Comparison of ENCODE assay signal across 8 cellular contexts in genomic region chr1:16913866-16914662, GRCh38. TPM values are rescaled to one million over a fixed set of nuclear protein-coding genes. Genes with fewer than 3 reads are reported as not detected.
DNase-seq lines count a peak whose midpoint lies in the region; ATAC-seq and TF ChIP-seq lines count a peak whose summit lies in the region.

No MANE protein-coding gene starts in this region.

- peaks cover 29% of the 10 kb centered on the region for H3K4me1 Mint-ChIP-seq in activated B cell treated with CpG ODN at 0.5 μM for 24 hours

- DNase-seq in ACHN, result peak; percentile 95
- DNase-seq in NCI-H226, result peak; percentile 86
- DNase-seq in activated B cell treated with CpG ODN at 0.5 μM for 24 hours, result peak; percentile 89
- peak in 60 of 61 donors; percentile 31 to 100 (median 95) for DNase-seq in caudate nucleus (lab: John Stamatoyannopoulos, UW)
- peak; percentile 94 for DNase-seq in iris pigment epithelial cell (ENCODE audit: low read depth)
- peak; percentile 92 to 95 for DNase-seq in stimulated activated CD4-positive, alpha-beta T cell treated with anti-CD3 and anti-CD28 coated beads, Interleukin-12 subunit alpha, Interleukin-12 subunit beta, amount 100 ng/mL, for 24 hours (ENCODE audit: low read depth in 2 of 2)

- peak overlapping the region; percentile 73 for H3K27ac Mint-ChIP-seq in activated B cell treated with CpG ODN at 0.5 μM for 24 hours

- H3K36me3 Mint-ChIP-seq in activated B cell treated with CpG ODN at 0.5 μM for 24 hours (ENCODE audit: low read depth), result no peaks in the 10 kb centered on the region

- intact Hi-C loops in activated B cell treated with CpG ODN at 0.5 μM for 24 hours (cut with micrococcal nuclease), result loop anchor here (1.0 to 2.0 kb wide), 3 partner anchors 9 to 139 kb away; no protein-coding TSS in a partner anchor

- in situ Hi-C loops in ACHN (cut with HindIII; ENCODE audit: low pct_ligation_motif_present, low pct_unique_long_range_greater_than_20kb, low sequenced_read_pairs), result no loop called here

- ATAC-seq in GM18907 (IDR thresholded peaks at IDR 0.05; ENCODE audit: unreplicated experiment) (peak; percentile 77), HG03159 (IDR thresholded peaks at IDR 0.05; ENCODE audit: unreplicated experiment) (peak; percentile 71), activated B cell treated with CpG ODN at 0.5 μM for 24 hours (ENCODE audit: low read depth) (peak; percentile 98)

- CTCF ChIA-PET in activated B cell treated with CpG ODN at 0.5 μM for 24 hours (lab: Charles Lee), result no interaction called here

- POLR2A ChIA-PET in activated B cell treated with CpG ODN at 0.5 μM for 24 hours (lab: Charles Lee), result interaction anchor here (1.3 kb wide), 1 partner anchor 9 kb away, joined by 14 read pairs; no protein-coding TSS in a partner anchor

- H3K9me3 Mint-ChIP-seq in activated B cell treated with CpG ODN at 0.5 μM for 24 hours, result no peaks in the 10 kb centered on the region

- TF ChIP-seq CTCF in activated B cell treated with CpG ODN at 0.5 μM for 24 hours (IDR thresholded peaks at IDR 0.05), result no peak

- H3K4me3 Mint-ChIP-seq in activated B cell treated with CpG ODN at 0.5 μM for 24 hours, result peak overlapping the region; percentile 84

- no peaks in the 10 kb centered on the region for H3K27me3 Mint-ChIP-seq in activated B cell treated with CpG ODN at 0.5 μM for 24 hours

- peak overlapping the region; percentile 97 for H3K27ac ChIP-seq in caudate nucleus (ENCODE audit: low read depth, low read length)

RNA-seq across cellular contexts. Expression of gene CROCC, which starts 7.7 kb away (rescaled TPM):
- 30.2 and 30.4 TPM in 2 replicates for total RNA-seq in activated B cell treated with CpG ODN at 0.5 μM for 24 hours

RNA-seq across cellular contexts. Expression of gene RNU1-2, which starts 18.3 kb away (rescaled TPM):
- 3,526 and 4,195 TPM in 2 replicates for total RNA-seq in activated B cell treated with CpG ODN at 0.5 μM for 24 hours

Comparison
In these comparisons a context has a peak if more than half of its experiments do, and no peak if none do; other contexts are left out.
1. Peak in every context shown above with its lines: DNase-seq, ATAC-seq and H3K27ac ChIP-seq.